In genomic region chr11:66875376-66875775, GRCh38 we compare ENCODE assay signal across 23 cellular contexts.
"Had no signal": no experiment of that assay in that cellular context is flagged by ENCODE, and none has a peak within 500 bp of the region (broad histone marks: within the 10 kb centered on the region; RNA-seq: fewer than 3 reads in every experiment).

No MANE protein-coding gene starts in this region.

- H3K4me3 Mint-ChIP-seq: activated B cell treated with CpG ODN at 0.5 μM for 24 hours; activated CD4-positive, alpha-beta T cell treated with anti-CD3 and anti-CD28 coated beads for 36 hours; activated naive CD4-positive, alpha-beta T cell treated with anti-CD3 and anti-CD28 coated beads for 36 hours; activated naive CD8-positive, alpha-beta T cell treated with anti-CD3 and anti-CD28 coated beads, Interleukin-2, amount 10 ng/mL, durations not matched to agents 7 days and 5 days; naive thymus-derived CD8-positive, alpha-beta T cell; T-cell had no signal

- H3K27ac ChIP-seq: epithelial cell of prostate, heart left ventricle, tibial artery had no signal

- H3K9me3 Mint-ChIP-seq: activated B cell treated with CpG ODN at 0.5 μM for 24 hours; activated naive CD4-positive, alpha-beta T cell treated with anti-CD3 and anti-CD28 coated beads for 36 hours; activated naive CD8-positive, alpha-beta T cell treated with anti-CD3 and anti-CD28 coated beads, Interleukin-2, amount 10 ng/mL, durations not matched to agents 7 days and 5 days; naive thymus-derived CD8-positive, alpha-beta T cell; T-cell had no signal

- H3K4me3 ChIP-seq: heart left ventricle, lung, tibial artery had no signal

- ATAC-seq: activated CD4-positive, alpha-beta T cell treated with anti-CD3 and anti-CD28 coated beads for 36 hours; heart left ventricle; left lobe of liver; naive thymus-derived CD8-positive, alpha-beta T cell; stimulated activated naive CD8-positive, alpha-beta T cell treated with anti-CD3 and anti-CD28 coated beads, Interleukin-15, Interleukin-2, amounts not matched to agents 100 U/mL and 50 U/mL, for 24 hours; T-cell had no signal

- H3K4me1 Mint-ChIP-seq: activated B cell treated with CpG ODN at 0.5 μM for 24 hours had no signal

- H3K36me3 Mint-ChIP-seq: activated naive CD8-positive, alpha-beta T cell treated with anti-CD3 and anti-CD28 coated beads, Interleukin-2, amount 10 ng/mL, durations not matched to agents 7 days and 5 days; T-cell had no signal

- H3K9me3 ChIP-seq: heart left ventricle, SK-N-SH, tibial artery had no signal

- H3K27me3 ChIP-seq: heart left ventricle had no signal

- H3K4me2 ChIP-seq: SK-N-SH had no signal

- H3K9ac ChIP-seq: SK-N-SH had no signal

- DNase-seq: activated B cell treated with CpG ODN at 0.5 μM for 24 hours; activated CD4-positive, alpha-beta T cell treated with anti-CD3 and anti-CD28 coated beads for 36 hours; activated CD4-positive, alpha-beta T cell treated with anti-CD3 and anti-CD28 coated beads, Interleukin-2, amount 50 U/mL, for 48 hours; activated CD8-positive, alpha-beta memory T cell treated with anti-CD3 and anti-CD28 coated beads, Interleukin-2, amount 50 U/mL, for 48 hours; activated effector memory CD4-positive, alpha-beta T cell treated with Interleukin-2 at 50 U/mL for 16 hours; activated naive CD4-positive, alpha-beta T cell treated with anti-CD3 and anti-CD28 coated beads for 36 hours; activated naive CD8-positive, alpha-beta T cell treated with anti-CD3 and anti-CD28 coated beads, Interleukin-2, amount 10 ng/mL, durations not matched to agents 7 days and 5 days; activated T-cell treated with anti-CD3 and anti-CD28 coated beads, Interleukin-2, amount 50 U/mL, for 48 hours; amniotic stem cell; cortex of kidney; islet precursor cell; naive thymus-derived CD8-positive, alpha-beta T cell; SK-N-SH; stimulated activated CD4-positive, alpha-beta T cell treated with anti-CD3 and anti-CD28 coated beads, Interleukin-4, amount 100 ng/mL, for 24 hours; stimulated activated naive CD8-positive, alpha-beta T cell treated with anti-CD3 and anti-CD28 coated beads, Interleukin-15, Interleukin-2, amounts not matched to agents 100 U/mL and 50 U/mL, for 24 hours; substantia nigra; T-cell; tibial artery had no signal

- H3K27ac Mint-ChIP-seq: activated B cell treated with CpG ODN at 0.5 μM for 24 hours; activated CD4-positive, alpha-beta T cell treated with anti-CD3 and anti-CD28 coated beads for 36 hours; activated naive CD4-positive, alpha-beta T cell treated with anti-CD3 and anti-CD28 coated beads for 36 hours; activated naive CD8-positive, alpha-beta T cell treated with anti-CD3 and anti-CD28 coated beads, Interleukin-2, amount 10 ng/mL, durations not matched to agents 7 days and 5 days; naive thymus-derived CD8-positive, alpha-beta T cell; progenitor cell of endocrine pancreas; T-cell had no signal

- H3K27me3 Mint-ChIP-seq: activated CD4-positive, alpha-beta T cell treated with anti-CD3 and anti-CD28 coated beads for 36 hours; activated naive CD8-positive, alpha-beta T cell treated with anti-CD3 and anti-CD28 coated beads, Interleukin-2, amount 10 ng/mL, durations not matched to agents 7 days and 5 days; naive thymus-derived CD8-positive, alpha-beta T cell; T-cell had no signal
